8 cellular contexts compared by ENCODE assay signal in genomic region chr10:109922976-109923921, GRCh38. TPM values are rescaled to one million over a fixed set of nuclear protein-coding genes. Genes with fewer than 3 reads are reported as not detected.
A peak's percentile ranks its signal among the peaks of the same experiment; 100 is the strongest.
DNase-seq lines count a peak whose midpoint lies in the region; ATAC-seq and TF ChIP-seq lines count a peak whose summit lies in the region.

TSS of gene XPNPEP1 (minus strand) at chr10:109923511. CDS start at chr10:109923433, 78 bp downstream.

- 2 to 3% methylated on average over 88 to 105 of the region's 105 CpGs for WGBS in lung, 2 donors

- no peak for DNase-seq in BJ (ENCODE audit: low read depth)
- peak; percentile 62 for DNase-seq in NCI-H774 (lab: John Stamatoyannopoulos, UW)
- peak; percentile 87 for DNase-seq in activated CD4-positive, alpha-beta memory T cell treated with anti-CD3 and anti-CD28 coated beads, Interleukin-2, amount 10 ng/mL, durations not matched to agents 7 days and 5 days
- DNase-seq in ecto neural progenitor cell (ENCODE audit: low spot score), result peak; percentile 84
- peak; percentile 86 for DNase-seq in lung (ENCODE audit: low spot score)
- DNase-seq in stimulated activated CD4-positive, alpha-beta T cell treated with anti-CD3 and anti-CD28 coated beads, TNF-alpha, amount 100 ng/mL, for 24 hours (ENCODE audit: low read depth in 3 of 3), result peak; percentile 60 to 78 (median 65)

- POLR2A ChIA-PET in BJ (lab: Charles Lee), result no interaction called here
- POLR2A ChIA-PET in activated CD4-positive, alpha-beta memory T cell treated with anti-CD3 and anti-CD28 coated beads, Interleukin-2, amount 10 ng/mL, durations not matched to agents 7 days and 5 days (lab: Charles Lee), result interaction anchor here (1.0 to 2.9 kb wide), 8 partner anchors 9 to 287 kb away, joined by 3 to 17 read pairs (median 4); no protein-coding TSS in a partner anchor

- CTCF ChIA-PET in BJ (lab: Yijun Ruan, JAX), result interaction anchor here (0.6 to 2.2 kb wide), 3 partner anchors 10 to 373 kb away, joined by 3 to 7 read pairs (median 3); no protein-coding TSS in a partner anchor
- CTCF ChIA-PET in activated CD4-positive, alpha-beta memory T cell treated with anti-CD3 and anti-CD28 coated beads, Interleukin-2, amount 10 ng/mL, durations not matched to agents 7 days and 5 days (lab: Charles Lee), result interaction anchor here (1.1 to 1.3 kb wide), 2 partner anchors 14 to 39 kb away, joined by 3 read pairs; no protein-coding TSS in a partner anchor

- peak; percentile 94 for TF ChIP-seq POLR2A in GM19193 (IDR thresholded peaks at IDR 0.05; ENCODE audit: extremely low read depth, insufficient read depth, insufficient read length)

- H3K27me3 Mint-ChIP-seq in activated CD4-positive, alpha-beta memory T cell treated with anti-CD3 and anti-CD28 coated beads, Interleukin-2, amount 10 ng/mL, durations not matched to agents 7 days and 5 days, result peaks cover 5% of the 10 kb centered on the region

- H3K36me3 Mint-ChIP-seq in activated CD4-positive, alpha-beta memory T cell treated with anti-CD3 and anti-CD28 coated beads, Interleukin-2, amount 10 ng/mL, durations not matched to agents 7 days and 5 days (ENCODE audit: low read depth), result peaks cover 23% of the 10 kb centered on the region

- peak; percentile 88 for ATAC-seq in HG03378 (IDR thresholded peaks at IDR 0.05; ENCODE audit: unreplicated experiment)
- peak; percentile 98 for ATAC-seq in lung (ENCODE audit: insufficient read depth, low FRiP score)

- TF ChIP-seq CTCF in BJ (IDR thresholded peaks at IDR 0.05; ENCODE audit: insufficient read depth, low read depth, low read length), result no peak
- no peak for TF ChIP-seq CTCF in lung (IDR thresholded peaks at IDR 0.05; ENCODE audit: control extremely low read depth, extremely low read depth)

- H3K9me3 Mint-ChIP-seq in activated CD4-positive, alpha-beta memory T cell treated with anti-CD3 and anti-CD28 coated beads, Interleukin-2, amount 10 ng/mL, durations not matched to agents 7 days and 5 days, result no peaks in the 10 kb centered on the region

- H3K27ac Mint-ChIP-seq in activated CD4-positive, alpha-beta memory T cell treated with anti-CD3 and anti-CD28 coated beads, Interleukin-2, amount 10 ng/mL, durations not matched to agents 7 days and 5 days, result peak within 1 kb of the TSS; percentile 75

- peak within 1 kb of the TSS; percentile 88 for H3K4me3 Mint-ChIP-seq in activated CD4-positive, alpha-beta memory T cell treated with anti-CD3 and anti-CD28 coated beads, Interleukin-2, amount 10 ng/mL, durations not matched to agents 7 days and 5 days

- peaks cover 2 to 9% of the 10 kb centered on the region in 2 donors for H3K4me1 ChIP-seq in lung (ENCODE audit: control insufficient read depth in 2 of 2, insufficient read depth in 2 of 2, low read length in 2 of 2)

- peak within 1 kb of the TSS; percentile 94 to 97 for H3K27ac ChIP-seq in lung (ENCODE audit: low read depth in 1 of 2, low read length in 1 of 2)

- H3K27me3 ChIP-seq in BJ (ENCODE audit: control insufficient read depth, insufficient read depth, low read length), result no peaks in the 10 kb centered on the region
- no peaks in the 10 kb centered on the region for H3K27me3 ChIP-seq in lung (ENCODE audit: control insufficient read depth, insufficient read depth)

- H3K4me1 Mint-ChIP-seq in activated CD4-positive, alpha-beta memory T cell treated with anti-CD3 and anti-CD28 coated beads, Interleukin-2, amount 10 ng/mL, durations not matched to agents 7 days and 5 days, result peaks cover 52% of the 10 kb centered on the region

- no peaks in the 10 kb centered on the region for H3K9me3 ChIP-seq in lung (ENCODE audit: control insufficient read depth in 2 of 2, insufficient read depth in 1 of 2, low read length in 1 of 2)

- H3K4me3 ChIP-seq in BJ (ENCODE audit: low read depth, low read length) (peak within 1 kb of the TSS; percentile 79), lung (peak within 1 kb of the TSS; percentile 92)

- H3K36me3 ChIP-seq in BJ (ENCODE audit: control insufficient read depth, insufficient read depth, low read length) (no peaks in the 10 kb centered on the region), lung (ENCODE audit: control insufficient read depth in 2 of 2, insufficient read depth in 2 of 2, low read length in 2 of 2) (no peaks in the 10 kb centered on the region)

RNA-seq across cellular contexts. Expression of gene XPNPEP1, which starts in this region (rescaled TPM):
- 108 and 173 TPM in 2 replicates for polyA plus RNA-seq in BJ (2011; rRNA removed)
- 210 and 311 TPM in 2 replicates for polyA minus RNA-seq in BJ (2011; rRNA and poly(A)+ RNA removed)
- total RNA-seq in activated CD4-positive, alpha-beta memory T cell treated with anti-CD3 and anti-CD28 coated beads, Interleukin-2, amount 10 ng/mL, durations not matched to agents 7 days and 5 days, result 10 to 100 TPM; 78.7 to 90.3 TPM
- 100 to 1,000 TPM in 1 of 2 donors, 10 to 100 TPM in 1; 52.4 to 129 TPM for total RNA-seq in lung
- polyA plus RNA-seq in lung, result 10 to 100 TPM; 16.5 to 44.4 TPM
